ENCODE assay signal across 8 cellular contexts in the genomic region with DNA sequence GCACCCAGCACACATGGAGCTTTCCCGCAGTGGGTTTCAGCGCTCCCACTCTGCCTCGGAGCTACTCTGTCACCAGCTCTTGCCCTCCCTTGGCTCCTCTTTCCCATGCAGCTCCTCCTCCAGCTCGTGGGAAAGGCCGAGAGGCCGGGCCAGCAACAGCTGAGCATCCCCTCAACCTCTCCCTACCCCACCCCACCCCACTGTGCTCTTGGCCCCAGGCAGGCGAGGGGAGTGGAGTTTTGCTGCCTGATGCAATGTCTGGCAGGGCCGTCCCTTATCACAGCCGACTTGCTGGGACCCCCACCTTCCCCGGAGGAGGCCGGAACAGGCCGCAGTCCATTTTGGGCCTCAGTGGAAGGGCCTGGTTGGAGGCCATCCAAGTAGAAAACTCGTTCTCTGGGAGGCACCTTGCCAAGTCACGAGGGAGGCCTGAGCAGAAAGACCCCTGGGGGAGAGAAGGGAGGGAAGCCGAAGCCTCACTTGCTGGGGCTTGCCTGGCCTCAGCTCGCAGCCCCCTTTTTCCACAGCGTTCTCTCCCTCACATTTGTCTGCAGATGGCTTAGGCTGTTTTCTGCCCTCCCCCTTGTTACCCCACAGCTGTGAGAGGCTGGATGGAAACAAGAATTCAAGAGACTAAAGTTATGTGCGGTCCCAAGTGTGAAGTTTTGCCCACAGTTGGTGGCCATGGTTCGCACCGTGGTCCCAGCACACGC. TPM values are rescaled to one million over a fixed set of nuclear protein-coding genes. Genes with fewer than 3 reads are reported as not detected.
DNase-seq lines count a peak whose midpoint lies in the region; ATAC-seq, FAIRE-seq and TF ChIP-seq lines count a peak whose summit lies in the region.

No MANE protein-coding gene starts in this region.

- H3K4me2 ChIP-seq in smooth muscle cell, result peak overlapping the region; percentile 77

- FAIRE-seq in small intestine (lab: Jason Lieb, UNC), result no peak

- peaks cover 3% of the 10 kb centered on the region for H3F3A ChIP-seq in smooth muscle cell (ENCODE audit: low read depth)

- H2AFZ ChIP-seq in smooth muscle cell (ENCODE audit: low read depth), result no peak overlapping the region

- H3K9me3 ChIP-seq in smooth muscle cell (replicated peaks; ENCODE audit: low read depth) (no peaks in the 10 kb centered on the region), small intestine (ENCODE audit: control insufficient read depth, low read depth) (no peaks in the 10 kb centered on the region)

- H3K27me3 ChIP-seq in smooth muscle cell (ENCODE audit: low read depth) (no peaks in the 10 kb centered on the region), small intestine (ENCODE audit: control insufficient read depth in 2 of 2, insufficient read depth in 2 of 2, low read length in 2 of 2) (no peaks in the 10 kb centered on the region)

- H3K27ac ChIP-seq in smooth muscle cell (ENCODE audit: low read depth) (peak overlapping the region; percentile 75), small intestine (ENCODE audit: low read depth in 1 of 2, low read length in 1 of 2) (peak overlapping the region in 1 of 2 donors; percentile 78)

- H3K4me1 ChIP-seq in smooth muscle cell (ENCODE audit: low read depth), result peaks cover 12% of the 10 kb centered on the region
- H3K4me1 ChIP-seq in small intestine (ENCODE audit: control insufficient read depth in 2 of 2, insufficient read depth in 1 of 2, low read depth in 1 of 2, low read length in 1 of 2), result peaks cover 0 to 4% of the 10 kb centered on the region in 2 donors

- H3K9ac ChIP-seq in smooth muscle cell (ENCODE audit: low read depth), result no peak overlapping the region

- H3K4me3 ChIP-seq in smooth muscle cell (no peak overlapping the region), small intestine (ENCODE audit: low read depth in 1 of 2, low read length in 2 of 2) (no peak overlapping the region)

- H3K36me3 ChIP-seq in smooth muscle cell (ENCODE audit: low read depth) (no peaks in the 10 kb centered on the region), small intestine (ENCODE audit: control insufficient read depth in 2 of 2, insufficient read depth in 2 of 2, low read length in 2 of 2) (no peaks in the 10 kb centered on the region)

- DNase-seq in brain pericyte (ENCODE audit: low read depth, low spot score) (peak; percentile 93), islet precursor cell (peak; percentile 72), smooth muscle cell (lab: John Stamatoyannopoulos, UW; ENCODE audit: unreplicated experiment) (peak; percentile 30), small intestine (no peak)
- no peak for DNase-seq in activated naive CD4-positive, alpha-beta T cell treated with anti-CD3 and anti-CD28 coated beads, Interleukin-2, amount 50 U/mL, for 16 hours
- DNase-seq in stimulated activated CD4-positive, alpha-beta T cell treated with anti-CD3 and anti-CD28 coated beads, Interleukin-4, amount 100 ng/mL, for 24 hours, result no peak

- WGBS in smooth muscle cell (ENCODE audit: low lambda C conversion rate), result 47% methylated on average over 21 of the region's 21 CpGs
- WGBS in small intestine, 3 donors, result 55 to 71% (median 63%) methylated on average over 21 of the region's 21 CpGs

- ATAC-seq in GM19043 (IDR thresholded peaks at IDR 0.05; ENCODE audit: low read depth, unreplicated experiment) (peak; percentile 51), HG02852 (IDR thresholded peaks at IDR 0.05; ENCODE audit: unreplicated experiment) (no peak)

- peaks cover 33% of the 10 kb centered on the region for H4K20me1 ChIP-seq in smooth muscle cell (ENCODE audit: low read depth)

- no peak for TF ChIP-seq CTCF in smooth muscle cell (IDR thresholded peaks at IDR 0.05; ENCODE audit: borderline replicate concordance, insufficient read depth, poor library complexity, severe bottlenecking)

- peaks cover 28% of the 10 kb centered on the region for H3K79me2 ChIP-seq in smooth muscle cell (ENCODE audit: low read depth)

RNA-seq across cellular contexts. Expression of gene CHST3, which starts 35.3 kb away (rescaled TPM):
- total RNA-seq in smooth muscle cell, result 10.6 and 13.6 TPM in 2 replicates
- 7.0 and 8.5 TPM in 2 replicates for polyA plus RNA-seq in smooth muscle cell
- 1 to 10 TPM in 1 of 3 donors, under 1 TPM in 2; 0.22 to 4.8 (median 0.27) TPM for polyA plus RNA-seq in small intestine

Comparison
In these comparisons a context has a peak if more than half of its experiments do, and no peak if none do; other contexts are left out.
1. DNase-seq: peak in brain pericyte (single experiment), islet precursor cell (single experiment) and smooth muscle cell (single experiment); none in activated naive CD4-positive, alpha-beta T cell treated with anti-CD3 and anti-CD28 coated beads, Interleukin-2, amount 50 U/mL, for 16 hours (single experiment), small intestine (single experiment) and stimulated activated CD4-positive, alpha-beta T cell treated with anti-CD3 and anti-CD28 coated beads, Interleukin-4, amount 100 ng/mL, for 24 hours (single experiment).